Comparison of ENCODE assay signal across 8 cellular contexts in the genomic region with DNA sequence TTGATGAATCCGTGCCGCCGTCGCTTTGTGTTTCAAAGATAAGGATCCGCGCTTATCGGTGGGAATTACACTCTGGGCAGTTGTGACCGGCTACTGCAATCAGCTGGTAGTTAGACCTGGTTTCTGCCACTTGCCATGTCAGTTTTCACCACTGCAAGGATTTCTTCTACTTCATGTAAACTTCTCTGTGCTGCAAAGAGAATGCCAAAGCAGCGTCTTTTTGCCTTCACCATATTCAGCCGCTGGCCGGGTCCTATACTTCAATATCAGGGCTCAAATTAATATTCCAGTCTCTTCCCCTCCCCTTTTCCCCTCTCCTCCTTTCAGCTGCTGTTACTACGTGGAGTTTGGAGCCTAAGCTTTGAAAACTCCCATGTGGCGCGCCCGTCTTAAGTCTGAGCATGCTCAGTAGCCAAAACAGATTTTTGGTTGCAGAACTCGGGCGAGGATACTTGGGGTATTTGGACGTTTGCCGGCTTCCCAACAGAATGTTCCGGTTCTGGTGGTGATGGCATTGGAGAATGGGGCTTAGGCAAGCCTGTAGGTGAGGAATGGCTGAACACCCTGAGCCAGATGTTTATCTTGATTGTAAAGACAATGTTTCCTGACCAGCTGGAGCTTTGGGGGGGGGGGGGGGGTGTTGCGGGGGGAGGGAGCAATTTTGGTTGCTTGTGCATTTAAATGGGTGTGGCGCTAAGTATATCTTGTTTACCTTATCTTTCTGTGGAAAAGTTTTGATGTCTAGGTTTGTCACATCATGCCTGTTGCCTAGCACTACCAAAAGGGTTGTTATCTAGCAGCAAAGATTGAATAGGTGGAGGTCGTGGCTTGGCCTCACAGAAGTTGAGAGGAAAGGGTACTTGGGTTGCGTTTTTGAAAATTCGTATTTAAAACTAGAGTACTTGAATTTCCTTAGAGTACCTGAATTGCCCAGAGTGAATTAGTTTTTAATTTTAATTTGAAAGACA. TPM values are rescaled to one million over a fixed set of nuclear protein-coding genes. Genes with fewer than 3 reads are reported as not detected.
A peak's percentile ranks its signal among the peaks of the same experiment; 100 is the strongest.
DNase-seq lines count a peak whose midpoint lies in the region; ATAC-seq and TF ChIP-seq lines count a peak whose summit lies in the region.

No MANE protein-coding gene starts in this region.

- TF ChIP-seq EP300 in Ishikawa (IDR thresholded peaks at IDR 0.05; ENCODE audit: borderline replicate concordance) = no peak

- POLR2A ChIA-PET in CD4-positive, alpha-beta memory T cell (lab: Charles Lee; ENCODE audit: partially characterized antibody) = no interaction called here

- ATAC-seq in GM19324 (IDR thresholded peaks at IDR 0.05; ENCODE audit: low FRiP score, unreplicated experiment) = peak; percentile 3
- ATAC-seq in effector memory CD8-positive, alpha-beta T cell (replicated peaks) = peak; percentile 16
- peak; percentile 46 to 52 for ATAC-seq in lower lobe of right lung
- ATAC-seq in HG03196 (IDR thresholded peaks at IDR 0.05; ENCODE audit: unreplicated experiment) = no peak

- peak overlapping the region; percentile 70 to 77 for H3K4me3 ChIP-seq in CD4-positive, alpha-beta memory T cell (ENCODE audit: low read length in 2 of 2)
- peak overlapping the region; percentile 96 for H3K4me3 ChIP-seq in lower lobe of right lung

- H3K4me1 Mint-ChIP-seq in CD4-positive, alpha-beta memory T cell = peaks cover 25 to 47% (median 34%) of the 10 kb centered on the region in 4 donors
- peaks cover 28 to 43% of the 10 kb centered on the region in 2 donors for H3K4me1 Mint-ChIP-seq in effector memory CD8-positive, alpha-beta T cell (ENCODE audit: low read depth in 2 of 2)

- H3K4me1 ChIP-seq in CD4-positive, alpha-beta memory T cell (ENCODE audit: insufficient read depth, low read length) = peaks cover 24% of the 10 kb centered on the region
- peaks cover 33% of the 10 kb centered on the region for H3K4me1 ChIP-seq in lower lobe of right lung

- peak overlapping the region; percentile 65 for H3K27ac ChIP-seq in CD4-positive, alpha-beta memory T cell (ENCODE audit: low read depth, low read length)
- H3K27ac ChIP-seq in lower lobe of right lung (peak overlapping the region; percentile 98), substantia nigra (ENCODE audit: low read depth, low read length, poor library complexity, severe bottlenecking) (peak overlapping the region; percentile 88)

- peak overlapping the region; percentile 93 to 98 (median 95) for H3K4me3 Mint-ChIP-seq in CD4-positive, alpha-beta memory T cell
- peak overlapping the region; percentile 91 to 93 for H3K4me3 Mint-ChIP-seq in effector memory CD8-positive, alpha-beta T cell

- H3K9me3 Mint-ChIP-seq in CD4-positive, alpha-beta memory T cell = no peaks in the 10 kb centered on the region
- H3K9me3 Mint-ChIP-seq in effector memory CD8-positive, alpha-beta T cell = no peaks in the 10 kb centered on the region

- no peaks in the 10 kb centered on the region for H3K27me3 ChIP-seq in CD4-positive, alpha-beta memory T cell (ENCODE audit: insufficient read depth, low read length)
- H3K27me3 ChIP-seq in lower lobe of right lung (ENCODE audit: low read depth) = no peaks in the 10 kb centered on the region

- H3K27ac Mint-ChIP-seq in CD4-positive, alpha-beta memory T cell = peak overlapping the region; percentile 85 to 94 (median 92)
- peak overlapping the region; percentile 90 to 93 for H3K27ac Mint-ChIP-seq in effector memory CD8-positive, alpha-beta T cell

- DNase-seq in CD4-positive, alpha-beta memory T cell = peak in 4 of 5 donors; percentile 13 to 32 (median 21)
- peak; percentile 6 for DNase-seq in T1000 (lab: John Stamatoyannopoulos, UW)
- DNase-seq in effector memory CD8-positive, alpha-beta T cell = peak in 2 of 3 experiments; percentile 2 to 14
- DNase-seq in lower lobe of right lung = peak; percentile 54
- DNase-seq in substantia nigra (lab: John Stamatoyannopoulos, UW) = peak in 25 of 49 donors; percentile 3 to 52 (median 15)

- TF ChIP-seq RAD21 in Ishikawa (IDR thresholded peaks at IDR 0.05; ENCODE audit: low read depth) = no peak

- H3K36me3 Mint-ChIP-seq in CD4-positive, alpha-beta memory T cell = no peaks in the 10 kb centered on the region
- H3K36me3 Mint-ChIP-seq in effector memory CD8-positive, alpha-beta T cell (ENCODE audit: insufficient read depth) = peaks cover 11% of the 10 kb centered on the region

- intact Hi-C loops in CD4-positive, alpha-beta memory T cell (cut with micrococcal nuclease) = loop anchor here (2.0 to 5.0 kb wide), 2 partner anchors 53 to 96 kb away; no protein-coding TSS in a partner anchor
- intact Hi-C loops in lower lobe of right lung (cut with DNase I) = no loop called here

- peaks cover 2 to 8% of the 10 kb centered on the region in 2 donors for H3K27me3 Mint-ChIP-seq in CD4-positive, alpha-beta memory T cell
- H3K27me3 Mint-ChIP-seq in effector memory CD8-positive, alpha-beta T cell = peaks cover 6 to 9% of the 10 kb centered on the region in 2 donors

- no peak for TF ChIP-seq CTCF in lower lobe of right lung (IDR thresholded peaks at IDR 0.05)

- CTCF ChIA-PET in CD4-positive, alpha-beta memory T cell (lab: Charles Lee; ENCODE audit: partially characterized antibody) = interaction anchor here (1.0 kb wide), 1 partner anchor 234 kb away, joined by 3 read pairs; no protein-coding TSS in a partner anchor

- no peaks in the 10 kb centered on the region for H3K9me3 ChIP-seq in CD4-positive, alpha-beta memory T cell (ENCODE audit: control insufficient read depth in 1 of 2, low read length in 2 of 2)
- H3K9me3 ChIP-seq in lower lobe of right lung = no peaks in the 10 kb centered on the region

- H3K36me3 ChIP-seq in CD4-positive, alpha-beta memory T cell (ENCODE audit: insufficient read depth, low read length) = no peaks in the 10 kb centered on the region
- no peaks in the 10 kb centered on the region for H3K36me3 ChIP-seq in lower lobe of right lung

TF ChIP-seq in Ishikawa, 13 proteins besides CTCF, POLR2A, EP300 and RAD21:
- TF ChIP-seq, protein P1, sequence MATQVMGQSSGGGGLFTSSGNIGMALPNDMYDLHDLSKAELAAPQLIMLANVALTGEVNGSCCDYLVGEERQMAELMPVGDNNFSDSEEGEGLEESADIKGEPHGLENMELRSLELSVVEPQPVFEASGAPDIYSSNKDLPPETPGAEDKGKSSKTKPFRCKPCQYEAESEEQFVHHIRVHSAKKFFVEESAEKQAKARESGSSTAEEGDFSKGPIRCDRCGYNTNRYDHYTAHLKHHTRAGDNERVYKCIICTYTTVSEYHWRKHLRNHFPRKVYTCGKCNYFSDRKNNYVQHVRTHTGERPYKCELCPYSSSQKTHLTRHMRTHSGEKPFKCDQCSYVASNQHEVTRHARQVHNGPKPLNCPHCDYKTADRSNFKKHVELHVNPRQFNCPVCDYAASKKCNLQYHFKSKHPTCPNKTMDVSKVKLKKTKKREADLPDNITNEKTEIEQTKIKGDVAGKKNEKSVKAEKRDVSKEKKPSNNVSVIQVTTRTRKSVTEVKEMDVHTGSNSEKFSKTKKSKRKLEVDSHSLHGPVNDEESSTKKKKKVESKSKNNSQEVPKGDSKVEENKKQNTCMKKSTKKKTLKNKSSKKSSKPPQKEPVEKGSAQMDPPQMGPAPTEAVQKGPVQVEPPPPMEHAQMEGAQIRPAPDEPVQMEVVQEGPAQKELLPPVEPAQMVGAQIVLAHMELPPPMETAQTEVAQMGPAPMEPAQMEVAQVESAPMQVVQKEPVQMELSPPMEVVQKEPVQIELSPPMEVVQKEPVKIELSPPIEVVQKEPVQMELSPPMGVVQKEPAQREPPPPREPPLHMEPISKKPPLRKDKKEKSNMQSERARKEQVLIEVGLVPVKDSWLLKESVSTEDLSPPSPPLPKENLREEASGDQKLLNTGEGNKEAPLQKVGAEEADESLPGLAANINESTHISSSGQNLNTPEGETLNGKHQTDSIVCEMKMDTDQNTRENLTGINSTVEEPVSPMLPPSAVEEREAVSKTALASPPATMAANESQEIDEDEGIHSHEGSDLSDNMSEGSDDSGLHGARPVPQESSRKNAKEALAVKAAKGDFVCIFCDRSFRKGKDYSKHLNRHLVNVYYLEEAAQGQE (IDR thresholded peaks at IDR 0.05; ENCODE audit: low read depth) = no peak
- TF ChIP-seq MAX (IDR thresholded peaks at IDR 0.05) = 0 out of 2 replicates have a peak, but pooled peaks have one; percentile 15

RNA-seq across cellular contexts. Expression of gene SMAD5, which starts 1.1 kb away (rescaled TPM):
- total RNA-seq in CD4-positive, alpha-beta memory T cell = 10 to 100 TPM; 25.7 to 27.3 TPM
- polyA plus RNA-seq in CD4-positive, alpha-beta memory T cell = 10 to 100 TPM; 13.6 to 13.8 TPM
- 61.9 TPM for total RNA-seq in lower lobe of right lung

RNA-seq across cellular contexts. Expression of gene SMIM32, which starts 59.3 kb away (rescaled TPM):
- total RNA-seq in CD4-positive, alpha-beta memory T cell = not detected
- polyA plus RNA-seq in CD4-positive, alpha-beta memory T cell = not detected
- not detected for total RNA-seq in lower lobe of right lung
